13 cellular contexts compared by ENCODE assay signal in genomic region chr6:75280131-75280855, GRCh38. TPM values are rescaled to one million over a fixed set of nuclear protein-coding genes. Genes with fewer than 3 reads are reported as not detected.
DNase-seq lines count a peak whose midpoint lies in the region; TF ChIP-seq lines count a peak whose summit lies in the region.
"Had no signal": no experiment of that assay in that cellular context is flagged by ENCODE, and none has a peak within 500 bp of the region (broad histone marks: within the 10 kb centered on the region; RNA-seq: fewer than 3 reads in every experiment).

No MANE protein-coding gene starts in this region.

- TF ChIP-seq CTCF in MM.1S (IDR thresholded peaks at IDR 0.05; ENCODE audit: low read length) = no peak
- no peak for TF ChIP-seq CTCF in endothelial cell (IDR thresholded peaks at IDR 0.05; ENCODE audit: unreplicated experiment)
- no peak for TF ChIP-seq CTCF in nephron progenitor cell (IDR thresholded peaks at IDR 0.05)

- H3K27me3 ChIP-seq in MM.1S (replicated peaks; ENCODE audit: insufficient read depth, low read length) = no peaks in the 10 kb centered on the region

- no peak overlapping the region for H2AFZ ChIP-seq in MM.1S (ENCODE audit: low read length)
- H2AFZ ChIP-seq: PC-9 had no signal

- peaks cover 16% of the 10 kb centered on the region for H4K20me1 ChIP-seq in MM.1S (ENCODE audit: insufficient read depth, low read length)

- H3K9me3 ChIP-seq in MM.1S (replicated peaks; ENCODE audit: insufficient read depth, low read length) = no peaks in the 10 kb centered on the region

- H3K4me3 ChIP-seq in MM.1S (ENCODE audit: low read length) = no peak overlapping the region
- H3K4me3 ChIP-seq: PC-9, skin epidermis had no signal

- peak overlapping the region; percentile 96 for H3K27ac Mint-ChIP-seq in endothelial cell (ENCODE audit: unreplicated experiment)
- no peak overlapping the region for H3K27ac Mint-ChIP-seq in nephron progenitor cell

- peak; percentile 29 for DNase-seq in EL
- DNase-seq in MM.1S = no peak
- no peak for DNase-seq in endothelial cell (ENCODE audit: low spot score)
- DNase-seq in nephron progenitor cell = no peak
- DNase-seq in SW480 (ENCODE audit: low spot score) = no peak
- DNase-seq in activated CD4-positive, CD25-positive, alpha-beta regulatory T cell (lab: John Stamatoyannopoulos, UW) = no peak
- no peak for DNase-seq in NCI-H187 (lab: John Stamatoyannopoulos, UW)
- DNase-seq in AG20443 (ENCODE audit: low spot score) = no peak
- DNase-seq: effector CD4-positive, alpha-beta T cell; NCI-H1694 treated with DMSO at 0.1 percent for 48 hours; PC-9 had no signal

- H3K9me3 Mint-ChIP-seq in endothelial cell (ENCODE audit: unreplicated experiment) (no peaks in the 10 kb centered on the region), nephron progenitor cell (peaks cover under 1% of the 10 kb centered on the region)

- peaks cover 93% of the 10 kb centered on the region for H3K79me2 ChIP-seq in MM.1S (ENCODE audit: low read length)

- H3K27me3 Mint-ChIP-seq in endothelial cell (ENCODE audit: unreplicated experiment) (no peaks in the 10 kb centered on the region), nephron progenitor cell (ENCODE audit: low read depth, poor library complexity) (no peaks in the 10 kb centered on the region)

- H3K36me3 Mint-ChIP-seq in endothelial cell (ENCODE audit: low read depth, unreplicated experiment) (peaks cover 18% of the 10 kb centered on the region), nephron progenitor cell (ENCODE audit: low read depth) (peaks cover 27% of the 10 kb centered on the region)

- no peak overlapping the region for H3K9ac ChIP-seq in MM.1S (ENCODE audit: low read length)

- H3K4me1 ChIP-seq in MM.1S (ENCODE audit: low read length) = peaks cover 13% of the 10 kb centered on the region

- 0 out of 2 replicates have a peak overlapping the region, but pooled peaks have one; percentile 3 for H3K4me2 ChIP-seq in MM.1S (ENCODE audit: low read depth, low read length)

- H3K4me3 Mint-ChIP-seq in endothelial cell (ENCODE audit: unreplicated experiment) (peak overlapping the region; percentile 49), nephron progenitor cell (peak overlapping the region; percentile 46)

- H3K9me2 ChIP-seq in MM.1S (replicated peaks; ENCODE audit: insufficient read depth, low read length) = no peaks in the 10 kb centered on the region

- no peaks in the 10 kb centered on the region for H3K36me3 ChIP-seq in MM.1S (replicated peaks; ENCODE audit: insufficient read depth, low read length)

- H3K4me1 Mint-ChIP-seq in endothelial cell (ENCODE audit: unreplicated experiment) (peaks cover 42% of the 10 kb centered on the region), nephron progenitor cell (peaks cover 28% of the 10 kb centered on the region)

- H3F3A ChIP-seq in MM.1S (ENCODE audit: insufficient read depth, low read length) = peaks cover 4% of the 10 kb centered on the region

- H3K27ac ChIP-seq in MM.1S (ENCODE audit: low read length) = no peak overlapping the region
- H3K27ac ChIP-seq: PC-9, skin epidermis, VCaP had no signal

RNA-seq across cellular contexts. Expression of gene TMEM30A, which starts 4.3 kb away (rescaled TPM):
- total RNA-seq in endothelial cell (ENCODE audit: unreplicated experiment) = 99.4 TPM

RNA-seq across cellular contexts. Expression of gene COX7A2, which starts 36.7 kb away (rescaled TPM):
- total RNA-seq in endothelial cell (ENCODE audit: unreplicated experiment) = 341 TPM
